In the genomic region with DNA sequence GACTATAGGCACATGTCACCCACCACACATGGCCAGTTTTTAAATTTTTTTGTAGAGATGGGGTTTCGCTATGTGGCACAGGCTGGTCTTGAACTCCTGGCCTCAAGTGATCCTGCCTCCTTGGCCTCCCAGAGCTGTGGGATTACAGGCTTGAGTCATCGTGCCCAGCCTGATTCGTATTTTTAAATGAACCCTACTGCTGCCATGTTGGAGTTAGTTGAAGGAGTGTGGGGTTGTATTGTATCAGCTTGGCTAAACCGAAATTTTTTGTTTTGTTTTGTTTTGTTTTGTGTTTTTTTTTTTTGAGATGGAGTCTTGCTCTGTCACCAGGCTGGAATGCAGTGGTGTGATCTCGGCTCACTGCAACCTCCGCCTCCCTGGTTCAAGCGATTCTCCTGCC, we compare ENCODE assay signal across 15 cellular contexts. TPM values are rescaled to one million over a fixed set of nuclear protein-coding genes. Genes with fewer than 3 reads are reported as not detected.
A peak's percentile ranks its signal among the peaks of the same experiment; 100 is the strongest.
DNase-seq lines count a peak whose midpoint lies in the region; TF ChIP-seq lines count a peak whose summit lies in the region.
"Had no signal": no experiment of that assay in that cellular context is flagged by ENCODE, and none has a peak within 500 bp of the region (broad histone marks: within the 10 kb centered on the region; RNA-seq: fewer than 3 reads in every experiment).

No MANE protein-coding gene starts in this region.

- H3K9me3 Mint-ChIP-seq in endodermal cell = no peaks in the 10 kb centered on the region
- H3K9me3 Mint-ChIP-seq: CD4-positive, alpha-beta T cell had no signal

- H3K27ac ChIP-seq in endodermal cell (ENCODE audit: low read depth, low read length) = no peak overlapping the region

- H3K27ac Mint-ChIP-seq in endodermal cell = no peak overlapping the region
- H3K27ac Mint-ChIP-seq: B cell; CD4-positive, alpha-beta T cell had no signal

- no peaks in the 10 kb centered on the region for H3K27me3 Mint-ChIP-seq in endodermal cell (ENCODE audit: insufficient read depth)

- H3K36me3 Mint-ChIP-seq in endodermal cell (ENCODE audit: low read depth) = no peaks in the 10 kb centered on the region

- H3K4me1 Mint-ChIP-seq in endodermal cell = peaks cover 36% of the 10 kb centered on the region
- H3K4me1 Mint-ChIP-seq: B cell had no signal

- intact Hi-C loops in posterior vena cava (cut with DNase I) = loop anchor here in 1 of 2 donors (1.0 kb wide), 1 partner anchor 26 kb away; no protein-coding TSS in a partner anchor

- no peak for TF ChIP-seq CTCF in astrocyte of the spinal cord (IDR thresholded peaks at IDR 0.05; ENCODE audit: low read depth, low read length)
- no peak for TF ChIP-seq CTCF in endodermal cell (conservative IDR thresholded peaks at IDR 0.05)

- H3K4me3 ChIP-seq in MG63 = no peak overlapping the region
- no peak overlapping the region for H3K4me3 ChIP-seq in astrocyte of the spinal cord (ENCODE audit: low read depth, low read length)
- no peak overlapping the region for H3K4me3 ChIP-seq in endodermal cell (ENCODE audit: low read length)
- H3K4me3 ChIP-seq: HAP-1 had no signal

- H3K9ac ChIP-seq in endodermal cell (ENCODE audit: extremely low read depth, low read length, poor library complexity, severe bottlenecking) = no peak overlapping the region

- H3K9me3 ChIP-seq in MG63 (no peaks in the 10 kb centered on the region), endodermal cell (ENCODE audit: control insufficient read depth, low read length) (no peaks in the 10 kb centered on the region)
- H3K9me3 ChIP-seq: HAP-1 had no signal

- H3K36me3 ChIP-seq in MG63 (no peaks in the 10 kb centered on the region), endodermal cell (ENCODE audit: control insufficient read depth, insufficient read depth, low read length) (no peaks in the 10 kb centered on the region)
- H3K36me3 ChIP-seq: HAP-1 had no signal

- in situ Hi-C loops in astrocyte of the spinal cord (cut with HindIII; ENCODE audit: low sequenced_read_pairs) = no loop called here

- peaks cover 14% of the 10 kb centered on the region for H3K4me1 ChIP-seq in endodermal cell (ENCODE audit: control insufficient read depth, insufficient read depth, low read length)
- H3K4me1 ChIP-seq: HAP-1 had no signal

- peak; percentile 12 for DNase-seq in ELR (ENCODE audit: low read depth)
- peak; percentile 36 for DNase-seq in MG63
- DNase-seq in astrocyte of the spinal cord (ENCODE audit: low read depth, low spot score) = peak; percentile 9
- peak; percentile 3 for DNase-seq in kidney tubule cell (ENCODE audit: low spot score)
- no peak for DNase-seq in endodermal cell
- no peak for DNase-seq in posterior vena cava (ENCODE audit: low spot score)
- no peak for DNase-seq in ureter (ENCODE audit: low spot score)
- DNase-seq: CD4-positive, alpha-beta T cell; NCI-H1048; NCI-H345; NCI-H69; NK-92 treated with Interleukin-12 subunit alpha and Interleukin-12 subunit beta, amount 100 ng/mL, for 24 hours; OCI-M1 had no signal

- no peak overlapping the region for H3K4me3 Mint-ChIP-seq in endodermal cell
- H3K4me3 Mint-ChIP-seq: B cell; CD4-positive, alpha-beta T cell had no signal

- H3K27me3 ChIP-seq in MG63 = no peaks in the 10 kb centered on the region
- no peaks in the 10 kb centered on the region for H3K27me3 ChIP-seq in endodermal cell (ENCODE audit: control insufficient read depth, insufficient read depth, low read length, poor library complexity, severe bottlenecking)

- WGBS in endodermal cell (ENCODE audit: insufficient coverage in 1 of 2, insufficient read length in 1 of 2), 2 experiments = 80 to 92% methylated on average over 1 to 7 of the region's 7 CpGs

RNA-seq across cellular contexts. Expression of gene ZNF770, which starts 11.8 kb away (rescaled TPM):
- total RNA-seq in MG63 (2014; rRNA removed; shearing (Covaris generic); ENCODE audit: low replicate concordance) = 6.6 and 13.7 TPM in 2 replicates
- total RNA-seq in endodermal cell (10 to 100 TPM; 52.3 to 86.1 TPM), posterior vena cava (10 to 100 TPM; 29.7 to 30.7 TPM), ureter (47.8 TPM)
- 35.7 TPM for polyA plus RNA-seq in endodermal cell (2013, experiment 1 of 2)
- polyA plus RNA-seq in endodermal cell (2013, experiment 2 of 2) = 36.2 TPM

RNA-seq across cellular contexts. Expression of gene AQR, which starts 30.4 kb away (rescaled TPM):
- 10.9 and 15.5 TPM in 2 replicates for total RNA-seq in MG63 (2014; rRNA removed; shearing (Covaris generic); ENCODE audit: low replicate concordance)
- total RNA-seq in endodermal cell (10 to 100 TPM; 48.8 to 49.6 TPM), posterior vena cava (10 to 100 TPM; 25.9 to 28.0 TPM), ureter (48.5 TPM)
- polyA plus RNA-seq in endodermal cell (2013, experiment 1 of 2) = 38.5 TPM
- polyA plus RNA-seq in endodermal cell (2013, experiment 2 of 2) = 30.9 TPM

Comparison
In these comparisons a context has a peak if more than half of its experiments do, and no peak if none do; other contexts are left out.
1. DNase-seq: peak in ELR (single experiment), MG63 (single experiment), astrocyte of the spinal cord (single experiment) and kidney tubule cell (single experiment); none in endodermal cell (single experiment), posterior vena cava (single experiment) and ureter (single experiment).